ENCODE assay signal across 17 cellular contexts in the genomic region with DNA sequence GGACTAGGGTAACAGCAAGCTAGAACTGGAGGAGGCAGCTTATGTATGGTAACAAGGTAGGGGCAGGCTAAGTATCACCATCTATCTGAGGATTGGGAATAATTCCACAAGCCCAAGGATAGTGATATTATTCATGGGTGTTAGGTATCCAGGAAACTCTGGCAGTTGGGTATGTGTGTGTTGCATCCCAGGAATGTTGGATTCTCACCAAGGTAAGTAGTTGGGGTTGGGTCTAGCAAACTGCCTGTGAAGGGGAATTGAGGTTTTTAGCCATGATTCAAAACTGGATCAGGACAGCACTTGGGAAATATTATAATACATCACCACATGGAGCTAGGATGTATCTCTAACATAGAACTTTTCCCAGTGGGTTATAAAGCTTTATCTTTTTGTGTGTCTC.
A peak's percentile ranks its signal among the peaks of the same experiment; 100 is the strongest.
DNase-seq lines count a peak whose midpoint lies in the region; ATAC-seq and TF ChIP-seq lines count a peak whose summit lies in the region.
"Had no signal": no experiment of that assay in that cellular context is flagged by ENCODE, and none has a peak within 500 bp of the region (broad histone marks: within the 10 kb centered on the region; RNA-seq: fewer than 3 reads in every experiment).

No MANE protein-coding gene starts in this region.

- no peak overlapping the region for H2BK15ac ChIP-seq in mesendoderm (replicated peaks; ENCODE audit: low read depth)

- H3K9me2 ChIP-seq in GM23248 (ENCODE audit: insufficient read depth), result no peaks in the 10 kb centered on the region

- DNase-seq in GM23248 (peak; percentile 6), WTC11 (ENCODE audit: low spot score) (no peak), choroid plexus epithelial cell (ENCODE audit: low read depth) (peak; percentile 3), mesendoderm (peak; percentile 23), AG20443 (ENCODE audit: low spot score) (no peak), islet precursor cell (no peak), OCI-M2 (lab: John Stamatoyannopoulos, UW; ENCODE audit: unreplicated experiment) (no peak)
- DNase-seq: DMS 273 treated with DMSO at 0.1 percent for 48 hours, NCI-H1417 treated with DMSO at 0.1 percent for 48 hours, NCI-H2029 treated with DMSO at 0.1 percent for 48 hours, NCI-H2171 treated with DMSO at 0.1 percent for 48 hours, NCI-H82 had no signal

- CTCF ChIA-PET in WTC11 (lab: Charles Lee), result no interaction called here

- no peak overlapping the region for H3K18ac ChIP-seq in mesendoderm (ENCODE audit: low read length)

- no peak overlapping the region for H3K4ac ChIP-seq in mesendoderm (ENCODE audit: low read depth, low read length)

- H3K27me3 ChIP-seq in GM23248 (replicated peaks; ENCODE audit: insufficient read depth), result no peaks in the 10 kb centered on the region
- H3K27me3 ChIP-seq in mesendoderm (ENCODE audit: insufficient read depth, low read length, poor library complexity), result no peaks in the 10 kb centered on the region

- H3K36me3 ChIP-seq in GM23248 (ENCODE audit: low read depth) (no peaks in the 10 kb centered on the region), mesendoderm (ENCODE audit: control insufficient read depth, insufficient read depth, low read length) (no peaks in the 10 kb centered on the region)

- no peaks in the 10 kb centered on the region for H4K20me1 ChIP-seq in GM23248 (ENCODE audit: insufficient read depth)

- H3K4me2 ChIP-seq in GM23248 (ENCODE audit: unreplicated experiment) (no peak overlapping the region), mesendoderm (ENCODE audit: low read length) (no peak overlapping the region)
- H3K4me2 ChIP-seq: A549 had no signal

- no peak overlapping the region for H3K9ac ChIP-seq in GM23248
- no peak overlapping the region for H3K9ac ChIP-seq in mesendoderm (ENCODE audit: low read length)

- no peak overlapping the region for H3K27ac Mint-ChIP-seq in WTC11

- POLR2A ChIA-PET in WTC11 (lab: Charles Lee), result no interaction called here

- H3F3A ChIP-seq in GM23248 (ENCODE audit: insufficient read depth), result no peaks in the 10 kb centered on the region

- no peak for TF ChIP-seq CTCF in WTC11 (IDR thresholded peaks at IDR 0.05)
- TF ChIP-seq CTCF in choroid plexus epithelial cell (conservative IDR thresholded peaks at IDR 0.05; ENCODE audit: low read depth, low read length), result no peak

- H2AK5ac ChIP-seq in mesendoderm (ENCODE audit: low read length), result no peak overlapping the region

- no peak overlapping the region for H3K4me3 Mint-ChIP-seq in WTC11

- no peaks in the 10 kb centered on the region for H3K79me2 ChIP-seq in GM23248 (ENCODE audit: insufficient read depth)
- no peaks in the 10 kb centered on the region for H3K79me2 ChIP-seq in mesendoderm (ENCODE audit: control insufficient read depth, insufficient read depth, low read length)

- H3K4me1 ChIP-seq in GM23248 (ENCODE audit: insufficient read depth), result no peaks in the 10 kb centered on the region
- no peaks in the 10 kb centered on the region for H3K4me1 ChIP-seq in mesendoderm (ENCODE audit: control insufficient read depth, low read depth, low read length)
- H3K4me1 ChIP-seq: A549 had no signal

- H3K4me1 Mint-ChIP-seq in WTC11, result no peaks in the 10 kb centered on the region; the same call in 1 of the 2 replicates

- peaks cover 14% of the 10 kb centered on the region for H3K9me3 Mint-ChIP-seq in WTC11

- H3K4me3 ChIP-seq in GM23248 (no peak overlapping the region), choroid plexus epithelial cell (ENCODE audit: low read depth, low read length) (no peak overlapping the region), mesendoderm (ENCODE audit: low read length) (no peak overlapping the region)
- H3K4me3 ChIP-seq: A549, K562 had no signal

- no peak overlapping the region for H2BK5ac ChIP-seq in mesendoderm (ENCODE audit: low read length)

- H3K9me3 ChIP-seq in GM23248 (ENCODE audit: low read depth), result no peaks in the 10 kb centered on the region
- H3K9me3 ChIP-seq: A549 had no signal

- H4K5ac ChIP-seq in mesendoderm (ENCODE audit: low read length), result no peak overlapping the region

- H2AFZ ChIP-seq in GM23248, result no peak overlapping the region

- H4K8ac ChIP-seq in mesendoderm (ENCODE audit: low read depth, low read length), result no peak overlapping the region

- no peaks in the 10 kb centered on the region for H3K79me1 ChIP-seq in mesendoderm (ENCODE audit: low read length)

- H3K56ac ChIP-seq in mesendoderm (ENCODE audit: low read length), result no peak overlapping the region

- in situ Hi-C loops in GM23248 (cut with MboI), result no loop called here

- H3K27ac ChIP-seq in GM23248 (no peak overlapping the region), mesendoderm (ENCODE audit: low read depth, low read length) (no peak overlapping the region)
- H3K27ac ChIP-seq: A549, C4-2B had no signal

- ATAC-seq in WTC11 (peak; percentile 24; the same call in 1 of the 2 replicates), HG03571 (IDR thresholded peaks at IDR 0.05; ENCODE audit: unreplicated experiment) (no peak)
- ATAC-seq: A549, K562, Right ventricle myocardium inferior had no signal

- no peak overlapping the region for H2BK120ac ChIP-seq in mesendoderm (ENCODE audit: low read depth, low read length)

- no peak overlapping the region for H3K23ac ChIP-seq in mesendoderm (ENCODE audit: low read length)

- H3K27me3 Mint-ChIP-seq in WTC11 (ENCODE audit: low read depth), result no peaks in the 10 kb centered on the region

- H3K36me3 Mint-ChIP-seq in WTC11, result peaks cover 6% of the 10 kb centered on the region; the same call in 1 of the 2 replicates

TF ChIP-seq in WTC11, 78 proteins besides CTCF, POLR2A, EP300 and RAD21:
- TF ChIP-seq NR1H2 (CRISPR knock-in tag; IDR thresholded peaks at IDR 0.05) (no peak), NFATC4 (CRISPR knock-in tag; IDR thresholded peaks at IDR 0.05) (no peak), NFYB (CRISPR knock-in tag; conservative IDR thresholded peaks at IDR 0.05; ENCODE audit: low read depth) (no peak), ATF1 (CRISPR knock-in tag; IDR thresholded peaks at IDR 0.05) (no peak), ZNF396 (CRISPR knock-in tag; IDR thresholded peaks at IDR 0.05; ENCODE audit: borderline replicate concordance) (no peak), ZMAT4 (CRISPR knock-in tag; IDR thresholded peaks at IDR 0.05) (no peak), MYBL2 (CRISPR knock-in tag; IDR thresholded peaks at IDR 0.05) (no peak)
- TF ChIP-seq, protein P1, sequence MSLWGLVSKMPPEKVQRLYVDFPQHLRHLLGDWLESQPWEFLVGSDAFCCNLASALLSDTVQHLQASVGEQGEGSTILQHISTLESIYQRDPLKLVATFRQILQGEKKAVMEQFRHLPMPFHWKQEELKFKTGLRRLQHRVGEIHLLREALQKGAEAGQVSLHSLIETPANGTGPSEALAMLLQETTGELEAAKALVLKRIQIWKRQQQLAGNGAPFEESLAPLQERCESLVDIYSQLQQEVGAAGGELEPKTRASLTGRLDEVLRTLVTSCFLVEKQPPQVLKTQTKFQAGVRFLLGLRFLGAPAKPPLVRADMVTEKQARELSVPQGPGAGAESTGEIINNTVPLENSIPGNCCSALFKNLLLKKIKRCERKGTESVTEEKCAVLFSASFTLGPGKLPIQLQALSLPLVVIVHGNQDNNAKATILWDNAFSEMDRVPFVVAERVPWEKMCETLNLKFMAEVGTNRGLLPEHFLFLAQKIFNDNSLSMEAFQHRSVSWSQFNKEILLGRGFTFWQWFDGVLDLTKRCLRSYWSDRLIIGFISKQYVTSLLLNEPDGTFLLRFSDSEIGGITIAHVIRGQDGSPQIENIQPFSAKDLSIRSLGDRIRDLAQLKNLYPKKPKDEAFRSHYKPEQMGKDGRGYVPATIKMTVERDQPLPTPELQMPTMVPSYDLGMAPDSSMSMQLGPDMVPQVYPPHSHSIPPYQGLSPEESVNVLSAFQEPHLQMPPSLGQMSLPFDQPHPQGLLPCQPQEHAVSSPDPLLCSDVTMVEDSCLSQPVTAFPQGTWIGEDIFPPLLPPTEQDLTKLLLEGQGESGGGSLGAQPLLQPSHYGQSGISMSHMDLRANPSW (CRISPR knock-in tag; conservative IDR thresholded peaks at IDR 0.05; ENCODE audit: low read depth), result no peak

Comparison
In these comparisons a context has a peak if more than half of its experiments do, and no peak if none do; other contexts are left out.
1. DNase-seq: peak in GM23248 (single experiment), choroid plexus epithelial cell (single experiment) and mesendoderm (single experiment); none in WTC11 (single experiment), AG20443 (single experiment), islet precursor cell (single experiment) and OCI-M2 (single experiment).